ENCODE assay signal across 13 cellular contexts in the genomic region with DNA sequence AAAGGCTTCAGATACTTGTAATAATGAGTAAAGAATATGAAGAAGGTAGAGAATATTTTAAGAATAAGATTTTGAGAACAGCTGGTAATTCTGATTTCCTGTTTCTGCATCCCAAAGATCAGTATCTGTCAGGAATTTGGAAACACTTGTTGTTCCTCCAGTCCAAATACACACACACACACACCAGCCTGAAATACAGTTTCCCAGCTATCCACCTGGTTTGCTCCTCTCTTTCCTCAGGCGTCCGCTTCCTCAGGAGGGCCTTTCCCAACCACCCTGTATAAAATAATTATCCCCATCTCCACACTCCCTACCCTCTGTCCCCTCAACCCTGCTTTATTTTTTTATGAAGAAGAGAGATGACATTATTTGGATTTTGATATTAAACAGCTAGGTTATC. TPM values are rescaled to one million over a fixed set of nuclear protein-coding genes. Genes with fewer than 3 reads are reported as not detected.
DNase-seq lines count a peak whose midpoint lies in the region; ATAC-seq, FAIRE-seq and TF ChIP-seq lines count a peak whose summit lies in the region.
"Had no signal": no experiment of that assay in that cellular context is flagged by ENCODE, and none has a peak within 500 bp of the region (broad histone marks: within the 10 kb centered on the region; RNA-seq: fewer than 3 reads in every experiment).

No MANE protein-coding gene starts in this region.

- TF ChIP-seq CTCF in astrocyte (IDR thresholded peaks at IDR 0.05; ENCODE audit: insufficient read depth, low read depth, low read length) (no peak), neural cell (IDR thresholded peaks at IDR 0.05; ENCODE audit: poor library complexity, severe bottlenecking) (no peak)

- H3F3A ChIP-seq in neural cell (ENCODE audit: insufficient read depth, low read length, poor library complexity, severe bottlenecking): no peaks in the 10 kb centered on the region

- H3K27ac ChIP-seq in HUES48 (ENCODE audit: low read depth, low read length) (no peak overlapping the region), astrocyte (ENCODE audit: low read depth, low read length) (no peak overlapping the region), neural cell (ENCODE audit: low read length) (no peak overlapping the region)
- H3K27ac ChIP-seq: thoracic aorta had no signal

- peaks cover 3% of the 10 kb centered on the region for H3K9me3 Mint-ChIP-seq in T-helper 2 cell treated with Interferon-gamma antibody and Interleukin-4, amounts not matched to agents 5 μg/mL and 100 μg/mL, for 36 hours
- H3K9me3 Mint-ChIP-seq in astrocyte (ENCODE audit: unreplicated experiment): no peaks in the 10 kb centered on the region
- no peaks in the 10 kb centered on the region for H3K9me3 Mint-ChIP-seq in stimulated activated naive B cell treated with anti-CD40 and anti-IgM and Interleukin-4, amounts not matched to agents 10 μg/mL and 1 μg/mL and 100 μg/mL, for 72 hours

- H3K4me3 Mint-ChIP-seq in T-helper 2 cell treated with Interferon-gamma antibody and Interleukin-4, amounts not matched to agents 5 μg/mL and 100 μg/mL, for 36 hours: peak overlapping the region; percentile 44
- peak overlapping the region; percentile 92 for H3K4me3 Mint-ChIP-seq in astrocyte (ENCODE audit: unreplicated experiment)
- no peak overlapping the region for H3K4me3 Mint-ChIP-seq in stimulated activated naive B cell treated with anti-CD40 and anti-IgM and Interleukin-4, amounts not matched to agents 10 μg/mL and 1 μg/mL and 100 μg/mL, for 72 hours

- H3K79me2 ChIP-seq in astrocyte (ENCODE audit: insufficient read depth, low read length) (peaks cover 22% of the 10 kb centered on the region), neural cell (replicated peaks; ENCODE audit: insufficient read depth, low read length) (peaks cover 15% of the 10 kb centered on the region)

- H3K36me3 ChIP-seq in HUES48 (ENCODE audit: control insufficient read depth, insufficient read depth, low read length) (no peaks in the 10 kb centered on the region), astrocyte (ENCODE audit: insufficient read depth, low read length) (no peaks in the 10 kb centered on the region), neural cell (ENCODE audit: insufficient read depth, low read length) (no peaks in the 10 kb centered on the region)
- H3K36me3 ChIP-seq: left ventricle myocardium inferior, Peyer's patch, thoracic aorta had no signal

- H4K20me1 ChIP-seq in astrocyte (ENCODE audit: insufficient read depth, low read length): peaks cover 12% of the 10 kb centered on the region
- no peaks in the 10 kb centered on the region for H4K20me1 ChIP-seq in neural cell (ENCODE audit: insufficient read depth)

- TF ChIP-seq EP300 in neural cell (conservative IDR thresholded peaks at IDR 0.05; ENCODE audit: poor library complexity, severe bottlenecking): no peak

- H3K36me3 Mint-ChIP-seq in T-helper 2 cell treated with Interferon-gamma antibody and Interleukin-4, amounts not matched to agents 5 μg/mL and 100 μg/mL, for 36 hours (ENCODE audit: low read depth): peaks cover 4% of the 10 kb centered on the region
- H3K36me3 Mint-ChIP-seq in astrocyte (ENCODE audit: low read depth, unreplicated experiment): no peaks in the 10 kb centered on the region
- no peaks in the 10 kb centered on the region for H3K36me3 Mint-ChIP-seq in stimulated activated naive B cell treated with anti-CD40 and anti-IgM and Interleukin-4, amounts not matched to agents 10 μg/mL and 1 μg/mL and 100 μg/mL, for 72 hours

- H3K4me2 ChIP-seq in astrocyte (ENCODE audit: low read length) (peak overlapping the region; percentile 83), neural cell (ENCODE audit: low read length) (peak overlapping the region; percentile 54)

- TF ChIP-seq RAD21 in neural cell (conservative IDR thresholded peaks at IDR 0.05): no peak

- ATAC-seq in GM19452 (IDR thresholded peaks at IDR 0.05; ENCODE audit: unreplicated experiment): no peak
- no peak for ATAC-seq in stimulated activated naive B cell treated with anti-CD40 and anti-IgM and Interleukin-4, amounts not matched to agents 10 μg/mL and 1 μg/mL and 100 μg/mL, for 72 hours (replicated peaks)

- H3K27me3 Mint-ChIP-seq in T-helper 2 cell treated with Interferon-gamma antibody and Interleukin-4, amounts not matched to agents 5 μg/mL and 100 μg/mL, for 36 hours (ENCODE audit: low read depth): peaks cover 3% of the 10 kb centered on the region
- H3K27me3 Mint-ChIP-seq in astrocyte (ENCODE audit: low read depth, unreplicated experiment): no peaks in the 10 kb centered on the region
- H3K27me3 Mint-ChIP-seq in stimulated activated naive B cell treated with anti-CD40 and anti-IgM and Interleukin-4, amounts not matched to agents 10 μg/mL and 1 μg/mL and 100 μg/mL, for 72 hours: no peaks in the 10 kb centered on the region

- FAIRE-seq in astrocyte (lab: Jason Lieb, UNC): no peak

- H3K9me3 ChIP-seq in HUES48 (ENCODE audit: control insufficient read depth, insufficient read depth, low read length) (no peaks in the 10 kb centered on the region), astrocyte (ENCODE audit: insufficient read depth, low read depth, low read length) (no peaks in the 10 kb centered on the region), neural cell (ENCODE audit: low read length) (no peaks in the 10 kb centered on the region)
- H3K9me3 ChIP-seq: left ventricle myocardium inferior, Peyer's patch, thoracic aorta had no signal

- H3K4me3 ChIP-seq in HUES48 (ENCODE audit: low read depth, low read length) (peak overlapping the region; percentile 90; the same call in 1 of the 2 replicates), astrocyte (ENCODE audit: insufficient read depth, low read depth, low read length) (peak overlapping the region; percentile 18), neural cell (ENCODE audit: low read length) (peak overlapping the region; percentile 77)
- H3K4me3 ChIP-seq: Peyer's patch, thoracic aorta had no signal

- no peak overlapping the region for H3K27ac Mint-ChIP-seq in T-helper 2 cell treated with Interferon-gamma antibody and Interleukin-4, amounts not matched to agents 5 μg/mL and 100 μg/mL, for 36 hours
- no peak overlapping the region for H3K27ac Mint-ChIP-seq in astrocyte (ENCODE audit: unreplicated experiment)
- H3K27ac Mint-ChIP-seq in stimulated activated naive B cell treated with anti-CD40 and anti-IgM and Interleukin-4, amounts not matched to agents 10 μg/mL and 1 μg/mL and 100 μg/mL, for 72 hours: no peak overlapping the region

- H2AFZ ChIP-seq in astrocyte (ENCODE audit: low read depth, low read length) (no peak overlapping the region), neural cell (ENCODE audit: low read depth, low read length) (no peak overlapping the region)

- H3K9ac ChIP-seq in HUES48 (ENCODE audit: low read depth, low read length) (no peak overlapping the region), astrocyte (ENCODE audit: low read length) (peak overlapping the region; percentile 8), neural cell (ENCODE audit: low read length) (peak overlapping the region; percentile 80)

- DNase-seq in T-helper 2 cell treated with Interferon-gamma antibody and Interleukin-4, amounts not matched to agents 5 μg/mL and 100 μg/mL, for 36 hours (ENCODE audit: low spot score): no peak
- DNase-seq in T-helper 2 cell (no peak), astrocyte (ENCODE audit: low read depth) (no peak), NCI-H446 (lab: John Stamatoyannopoulos, UW) (no peak)
- no peak for DNase-seq in stimulated activated naive B cell treated with anti-CD40 and anti-IgM and Interleukin-4, amounts not matched to agents 10 μg/mL and 1 μg/mL and 100 μg/mL, for 72 hours
- DNase-seq: activated gamma-delta T cell, left ventricle myocardium inferior, Peyer's patch, retina had no signal

- no peaks in the 10 kb centered on the region for H3K9me2 ChIP-seq in neural cell (ENCODE audit: insufficient read depth, low read length)

- no peaks in the 10 kb centered on the region for H3K27me3 ChIP-seq in HUES48 (ENCODE audit: control insufficient read depth, insufficient read depth, low read length)
- no peaks in the 10 kb centered on the region for H3K27me3 ChIP-seq in astrocyte (ENCODE audit: insufficient read depth, low read length)
- H3K27me3 ChIP-seq in neural cell (ENCODE audit: insufficient read depth, low read depth, low read length): no peaks in the 10 kb centered on the region
- H3K27me3 ChIP-seq: Peyer's patch had no signal

- H3K4me1 Mint-ChIP-seq in T-helper 2 cell treated with Interferon-gamma antibody and Interleukin-4, amounts not matched to agents 5 μg/mL and 100 μg/mL, for 36 hours (ENCODE audit: low read depth): peaks cover 43% of the 10 kb centered on the region
- H3K4me1 Mint-ChIP-seq in astrocyte (ENCODE audit: low read depth, unreplicated experiment): peaks cover 37% of the 10 kb centered on the region
- peaks cover 24 to 44% of the 10 kb centered on the region in 2 donors for H3K4me1 Mint-ChIP-seq in stimulated activated naive B cell treated with anti-CD40 and anti-IgM and Interleukin-4, amounts not matched to agents 10 μg/mL and 1 μg/mL and 100 μg/mL, for 72 hours

- H3K4me1 ChIP-seq in HUES48 (ENCODE audit: control insufficient read depth, insufficient read depth, low read length) (peaks cover 58% of the 10 kb centered on the region), astrocyte (ENCODE audit: insufficient read depth, low read length) (peaks cover 39% of the 10 kb centered on the region)

TF ChIP-seq in neural cell, 6 proteins besides CTCF, POLR2A, EP300 and RAD21 (continues in another document):
- TF ChIP-seq, protein P1, sequence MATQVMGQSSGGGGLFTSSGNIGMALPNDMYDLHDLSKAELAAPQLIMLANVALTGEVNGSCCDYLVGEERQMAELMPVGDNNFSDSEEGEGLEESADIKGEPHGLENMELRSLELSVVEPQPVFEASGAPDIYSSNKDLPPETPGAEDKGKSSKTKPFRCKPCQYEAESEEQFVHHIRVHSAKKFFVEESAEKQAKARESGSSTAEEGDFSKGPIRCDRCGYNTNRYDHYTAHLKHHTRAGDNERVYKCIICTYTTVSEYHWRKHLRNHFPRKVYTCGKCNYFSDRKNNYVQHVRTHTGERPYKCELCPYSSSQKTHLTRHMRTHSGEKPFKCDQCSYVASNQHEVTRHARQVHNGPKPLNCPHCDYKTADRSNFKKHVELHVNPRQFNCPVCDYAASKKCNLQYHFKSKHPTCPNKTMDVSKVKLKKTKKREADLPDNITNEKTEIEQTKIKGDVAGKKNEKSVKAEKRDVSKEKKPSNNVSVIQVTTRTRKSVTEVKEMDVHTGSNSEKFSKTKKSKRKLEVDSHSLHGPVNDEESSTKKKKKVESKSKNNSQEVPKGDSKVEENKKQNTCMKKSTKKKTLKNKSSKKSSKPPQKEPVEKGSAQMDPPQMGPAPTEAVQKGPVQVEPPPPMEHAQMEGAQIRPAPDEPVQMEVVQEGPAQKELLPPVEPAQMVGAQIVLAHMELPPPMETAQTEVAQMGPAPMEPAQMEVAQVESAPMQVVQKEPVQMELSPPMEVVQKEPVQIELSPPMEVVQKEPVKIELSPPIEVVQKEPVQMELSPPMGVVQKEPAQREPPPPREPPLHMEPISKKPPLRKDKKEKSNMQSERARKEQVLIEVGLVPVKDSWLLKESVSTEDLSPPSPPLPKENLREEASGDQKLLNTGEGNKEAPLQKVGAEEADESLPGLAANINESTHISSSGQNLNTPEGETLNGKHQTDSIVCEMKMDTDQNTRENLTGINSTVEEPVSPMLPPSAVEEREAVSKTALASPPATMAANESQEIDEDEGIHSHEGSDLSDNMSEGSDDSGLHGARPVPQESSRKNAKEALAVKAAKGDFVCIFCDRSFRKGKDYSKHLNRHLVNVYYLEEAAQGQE (IDR thresholded peaks at IDR 0.05; ENCODE audit: borderline replicate concordance): no peak

RNA-seq across cellular contexts. Expression of a gene that starts 2.0 kb away (rescaled TPM):
- total RNA-seq in astrocyte: 0.77 and 0.84 TPM in 2 replicates
- polyA plus RNA-seq in neural cell: 3.8 and 4.1 TPM in 2 replicates
- 11.7 and 16.9 TPM in 2 replicates for polyA minus RNA-seq in neural cell
- total RNA-seq: Peyer's patch had no signal

Comparison
In these comparisons a context has a peak if more than half of its experiments do, and no peak if none do; other contexts are left out.
1. H3K4me3 Mint-ChIP-seq: peak in T-helper 2 cell treated with Interferon-gamma antibody and Interleukin-4, amounts not matched to agents 5 μg/mL and 100 μg/mL, for 36 hours (single experiment) and astrocyte (single experiment); none in stimulated activated naive B cell treated with anti-CD40 and anti-IgM and Interleukin-4, amounts not matched to agents 10 μg/mL and 1 μg/mL and 100 μg/mL, for 72 hours (0 of 2).
2. H3K4me3 ChIP-seq: peak in every context shown above with its lines; median percentile 90 in HUES48; 77 in neural cell; 18 in astrocyte.